ENCODE assay signal across 9 cellular contexts in the genomic region with DNA sequence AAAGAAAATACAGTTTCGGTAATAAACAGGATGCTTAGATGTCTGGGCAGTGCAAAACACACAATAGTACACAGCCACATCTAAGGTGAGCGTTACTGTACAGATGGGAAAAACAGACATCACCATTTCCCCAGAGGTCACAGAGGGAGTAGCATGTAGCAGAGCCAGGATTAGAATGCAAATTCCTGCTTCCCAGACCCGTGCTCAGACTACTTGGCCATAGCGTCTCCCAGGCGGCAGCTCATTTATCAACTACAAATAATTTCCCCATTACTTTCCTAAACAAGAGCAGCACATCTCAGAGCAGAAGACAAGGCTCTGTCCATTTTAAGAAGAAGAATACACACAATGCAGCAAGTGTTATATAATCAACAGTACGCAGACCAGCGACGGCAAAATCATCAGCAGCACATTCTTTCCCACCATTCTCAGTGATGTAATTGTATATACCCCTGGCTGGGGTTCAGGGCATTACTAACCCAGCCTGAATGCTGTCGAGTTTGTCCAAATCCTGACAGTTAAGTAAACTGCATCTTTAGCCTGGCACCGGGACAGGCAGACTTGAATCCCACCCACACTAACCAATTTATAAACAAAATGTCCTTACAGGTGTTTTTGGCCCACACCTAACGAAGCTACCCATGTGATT.
DNase-seq lines count a peak whose midpoint lies in the region; ATAC-seq and TF ChIP-seq lines count a peak whose summit lies in the region.
"Had no signal": no experiment of that assay in that cellular context is flagged by ENCODE, and none has a peak within 500 bp of the region (broad histone marks: within the 10 kb centered on the region; RNA-seq: fewer than 3 reads in every experiment).

No MANE protein-coding gene starts in this region.

- H3K4me1 Mint-ChIP-seq in neural crest cell, result peaks cover 38% of the 10 kb centered on the region
- H3K4me1 Mint-ChIP-seq in activated CD8-positive, alpha-beta memory T cell treated with anti-CD3 and anti-CD28 coated beads, Interleukin-2, amount 10 ng/mL, durations not matched to agents 7 days and 5 days, result no peaks in the 10 kb centered on the region

- TF ChIP-seq CTCF in esophagus muscularis mucosa (IDR thresholded peaks at IDR 0.05) (peak in 1 of 3 experiments; percentile 60), neural crest cell (conservative IDR thresholded peaks at IDR 0.05) (peak; percentile 46), ovary (IDR thresholded peaks at IDR 0.05) (peak in 1 of 3 donors; percentile 37)

- H3K27me3 Mint-ChIP-seq in neural crest cell (ENCODE audit: low read depth), result no peaks in the 10 kb centered on the region
- H3K27me3 Mint-ChIP-seq in activated CD8-positive, alpha-beta memory T cell treated with anti-CD3 and anti-CD28 coated beads, Interleukin-2, amount 10 ng/mL, durations not matched to agents 7 days and 5 days, result peaks cover 13% of the 10 kb centered on the region

- DNase-seq in D341Med (ENCODE audit: low spot score), result peak; percentile 72
- peak; percentile 30 for DNase-seq in NCI-H2107 (lab: John Stamatoyannopoulos, UW)
- DNase-seq in esophagus muscularis mucosa (ENCODE audit: extremely low spot score), result no peak
- no peak for DNase-seq in neural crest cell (ENCODE audit: low read depth, low spot score)
- no peak for DNase-seq in activated CD8-positive, alpha-beta memory T cell treated with anti-CD3 and anti-CD28 coated beads, Interleukin-2, amount 10 ng/mL, durations not matched to agents 7 days and 5 days
- DNase-seq in occipital lobe (lab: John Stamatoyannopoulos, UW), result no peak
- DNase-seq in ovary, result no peak
- DNase-seq: NCI-H1930 had no signal

- H3K27me3 ChIP-seq in esophagus muscularis mucosa (no peaks in the 10 kb centered on the region), ovary (no peaks in the 10 kb centered on the region)

- peaks cover 3% of the 10 kb centered on the region for H3K36me3 Mint-ChIP-seq in neural crest cell (ENCODE audit: low read depth)
- H3K36me3 Mint-ChIP-seq in activated CD8-positive, alpha-beta memory T cell treated with anti-CD3 and anti-CD28 coated beads, Interleukin-2, amount 10 ng/mL, durations not matched to agents 7 days and 5 days, result no peaks in the 10 kb centered on the region

- no peak for TF ChIP-seq POLR2A in esophagus muscularis mucosa (IDR thresholded peaks at IDR 0.05; ENCODE audit: low read depth)
- no peak for TF ChIP-seq POLR2A in ovary (IDR thresholded peaks at IDR 0.05)

- ATAC-seq in activated CD8-positive, alpha-beta memory T cell treated with anti-CD3 and anti-CD28 coated beads, Interleukin-2, amount 10 ng/mL, durations not matched to agents 7 days and 5 days, result no peak
- no peak for ATAC-seq in GM21367 (IDR thresholded peaks at IDR 0.05; ENCODE audit: unreplicated experiment)

- intact Hi-C loops in esophagus muscularis mucosa (cut with DNase I) (loop anchor here (5.0 kb wide), 2 partner anchors 36 to 59 kb away; no protein-coding TSS in a partner anchor), ovary (cut with DNase I) (no loop called here)

- H3K9me3 ChIP-seq in esophagus muscularis mucosa (no peaks in the 10 kb centered on the region), ovary (no peaks in the 10 kb centered on the region)

- CTCF ChIA-PET in activated CD8-positive, alpha-beta memory T cell treated with anti-CD3 and anti-CD28 coated beads, Interleukin-2, amount 10 ng/mL, durations not matched to agents 7 days and 5 days (lab: Charles Lee), result no interaction called here

- peaks cover 32 to 66% (median 55%) of the 10 kb centered on the region in 4 donors for H3K4me1 ChIP-seq in esophagus muscularis mucosa
- peaks cover 10% of the 10 kb centered on the region for H3K4me1 ChIP-seq in ovary (ENCODE audit: insufficient read depth)

- H3K27ac Mint-ChIP-seq in neural crest cell (ENCODE audit: unreplicated experiment), result no peak overlapping the region
- no peak overlapping the region for H3K27ac Mint-ChIP-seq in activated CD8-positive, alpha-beta memory T cell treated with anti-CD3 and anti-CD28 coated beads, Interleukin-2, amount 10 ng/mL, durations not matched to agents 7 days and 5 days

- H3K36me3 ChIP-seq in esophagus muscularis mucosa, result peaks cover 0 to 3% (median 0%) of the 10 kb centered on the region in 4 donors
- H3K36me3 ChIP-seq in ovary, result no peaks in the 10 kb centered on the region

- no peak overlapping the region for H3K4me3 Mint-ChIP-seq in neural crest cell
- H3K4me3 Mint-ChIP-seq in activated CD8-positive, alpha-beta memory T cell treated with anti-CD3 and anti-CD28 coated beads, Interleukin-2, amount 10 ng/mL, durations not matched to agents 7 days and 5 days, result no peak overlapping the region

- H3K27ac ChIP-seq in esophagus muscularis mucosa (replicated peaks in 1 of 4) (peak overlapping the region; percentile 75 to 84 (median 80)), ovary (peak overlapping the region in 1 of 2 donors; percentile 23)

- H3K4me3 ChIP-seq in esophagus muscularis mucosa, result peak overlapping the region in 3 of 4 donors; percentile 5 to 24 (median 16)
- no peak overlapping the region for H3K4me3 ChIP-seq in ovary

- H3K9me3 Mint-ChIP-seq in neural crest cell, result peaks cover 2% of the 10 kb centered on the region
- no peaks in the 10 kb centered on the region for H3K9me3 Mint-ChIP-seq in activated CD8-positive, alpha-beta memory T cell treated with anti-CD3 and anti-CD28 coated beads, Interleukin-2, amount 10 ng/mL, durations not matched to agents 7 days and 5 days (ENCODE audit: low read depth)

- WGBS in esophagus muscularis mucosa, result 20% methylated on average over 11 of the region's 11 CpGs
- 9 to 11% (median 11%) methylated on average over 11 of the region's 11 CpGs for WGBS in ovary, 3 donors

- peak; percentile 82 for TF ChIP-seq EP300 in esophagus muscularis mucosa (IDR thresholded peaks at IDR 0.05)
- no peak for TF ChIP-seq EP300 in ovary (IDR thresholded peaks at IDR 0.05)

Comparison
In these comparisons a context has a peak if more than half of its experiments do, and no peak if none do; other contexts are left out.
1. DNase-seq: peak in D341Med (single experiment) and NCI-H2107 (single experiment); none in esophagus muscularis mucosa (single experiment), neural crest cell (single experiment), activated CD8-positive, alpha-beta memory T cell treated with anti-CD3 and anti-CD28 coated beads, Interleukin-2, amount 10 ng/mL, durations not matched to agents 7 days and 5 days (single experiment), occipital lobe (single experiment) and ovary (0 of 5).